19 cellular contexts compared by ENCODE assay signal in genomic region chr5:35717718-35718117, GRCh38.
"Had no signal": no experiment of that assay in that cellular context is flagged by ENCODE, and none has a peak within 500 bp of the region (broad histone marks: within the 10 kb centered on the region; RNA-seq: fewer than 3 reads in every experiment).

No MANE protein-coding gene starts in this region.

- H3K4me3 ChIP-seq: adrenal gland, esophagus squamous epithelium, left lung, spleen, tibial artery had no signal

- DNase-seq: activated CD8-positive, alpha-beta T cell treated with anti-CD3 and anti-CD28 coated beads for 36 hours; activated naive CD4-positive, alpha-beta T cell treated with anti-CD3 and anti-CD28 coated beads, Interleukin-2, amount 10 ng/mL, durations not matched to agents 7 days and 5 days; activated T-cell treated with anti-CD3 and anti-CD28 coated beads, Interleukin-2, amount 50 U/mL, for 1 hour; adrenal gland; effector CD4-positive, alpha-beta T cell; esophagus squamous epithelium; glutamatergic neuron; hippocampal formation; left lung; midbrain; occipital lobe; posterior cingulate gyrus; retina; spleen; stimulated activated CD8-positive, alpha-beta memory T cell treated with anti-CD3 and anti-CD28 coated beads, Interleukin-4, amount 100 ng/mL, for 48 hours; stimulated activated naive CD4-positive, alpha-beta T cell; substantia nigra; tibial artery had no signal

- ATAC-seq: activated CD8-positive, alpha-beta T cell treated with anti-CD3 and anti-CD28 coated beads for 36 hours; activated T-helper 17 cell treated with anti-CD3 and anti-CD28 coated beads, Interleukin-2, amount 50 U/mL, for 72 hours; left lung had no signal

- H3K4me1 ChIP-seq: adrenal gland, esophagus squamous epithelium, left lung, spleen, tibial artery had no signal

- H3K9me3 ChIP-seq: adrenal gland, esophagus squamous epithelium, tibial artery had no signal

- H3K27me3 ChIP-seq: adrenal gland, esophagus squamous epithelium, left lung, spleen, tibial artery had no signal

- H3K36me3 ChIP-seq: adrenal gland, esophagus squamous epithelium, left lung, spleen, tibial artery had no signal

- H3K27ac ChIP-seq: adrenal gland, esophagus squamous epithelium, left lung, tibial artery had no signal
